8 cellular contexts compared by ENCODE assay signal in genomic region chr7:81470084-81470723, GRCh38.
DNase-seq lines count a peak whose midpoint lies in the region; FAIRE-seq and TF ChIP-seq lines count a peak whose summit lies in the region.

No MANE protein-coding gene starts in this region.

- no peaks in the 10 kb centered on the region for H3K36me3 ChIP-seq in A673 (ENCODE audit: insufficient read depth, low read length, poor library complexity, severe bottlenecking)
- H3K36me3 ChIP-seq in bronchial epithelial cell (ENCODE audit: control insufficient read depth, insufficient read depth, low read length) = no peaks in the 10 kb centered on the region

- H3K4me3 ChIP-seq in A673 (ENCODE audit: low read depth, low read length, poor library complexity, severe bottlenecking) (no peak overlapping the region), bronchial epithelial cell (ENCODE audit: low read depth, low read length) (no peak overlapping the region)

- intact Hi-C loops in A673 (cut with micrococcal nuclease; ENCODE audit: unreplicated experiment) = loop anchor here (5.0 kb wide), 3 partner anchors 553 to 1043 kb away; partner anchors contain the start of gene SEMA3C

- POLR2A ChIA-PET in A673 (lab: Charles Lee; ENCODE audit: low non-redundant PET) = no interaction called here
- POLR2A ChIA-PET in GM10248 (lab: Yijun Ruan, JAX) = no interaction called here

- H3K27me3 ChIP-seq in A673 (replicated peaks; ENCODE audit: insufficient read depth, low read depth, low read length, poor library complexity) (no peaks in the 10 kb centered on the region), bronchial epithelial cell (ENCODE audit: control insufficient read depth, insufficient read depth, low read length) (no peaks in the 10 kb centered on the region)

- CTCF ChIA-PET in A673 (lab: Charles Lee) (interaction anchor here (0.6 to 1.4 kb wide), 13 partner anchors 8 to 1041 kb away, joined by 3 to 7 read pairs (median 3); partner anchors contain the start of gene SEMA3C), GM10248 (lab: Yijun Ruan, JAX) (interaction anchor here (0.8 to 3.5 kb wide), 15 partner anchors 8 to 1128 kb away, joined by 3 to 34 read pairs (median 4); no protein-coding TSS in a partner anchor)

- H3K27ac ChIP-seq in A673 (ENCODE audit: low read depth, low read length, poor library complexity, severe bottlenecking) = no peak overlapping the region

- FAIRE-seq in HTR-8/SVneo (lab: Jason Lieb, UNC) (peak; percentile 85), bronchial epithelial cell (lab: Jason Lieb, UNC) (no peak), islet of Langerhans (lab: Jason Lieb, UNC) (peak; percentile 90)

- BruUV-seq in A673 (replicated peaks; lab: Mats Ljungman, UMichigan) = no TSS peak

- H3K9me3 ChIP-seq in A673 (ENCODE audit: low read depth, low read length, poor library complexity, severe bottlenecking) = no peaks in the 10 kb centered on the region

- DNase-seq in A673 (ENCODE audit: low spot score) = peak; percentile 80
- peak; percentile 20 for DNase-seq in GM10248 (ENCODE audit: extremely low spot score)
- DNase-seq in HTR-8/SVneo (ENCODE audit: insufficient read length, low spot score) = peak; percentile 49
- DNase-seq in NOMO-1 (lab: John Stamatoyannopoulos, UW; ENCODE audit: unreplicated experiment in 2 of 2) = peak; percentile 45 to 78
- DNase-seq in bronchial epithelial cell (ENCODE audit: low read depth) = peak; percentile 54
- DNase-seq in stimulated activated CD8-positive, alpha-beta memory T cell treated with anti-CD3 and anti-CD28 coated beads, Interleukin-2, amount 100 ng/mL, for 48 hours (ENCODE audit: low read depth in 2 of 2) = peak; percentile 7 to 8
- DNase-seq in activated CD4-positive, CD25-positive, alpha-beta regulatory T cell (lab: John Stamatoyannopoulos, UW) = no peak

- H3K4me1 ChIP-seq in A673 (ENCODE audit: insufficient read depth, low read length, poor library complexity, severe bottlenecking) = no peaks in the 10 kb centered on the region

- TF ChIP-seq CTCF in A673 (conservative IDR thresholded peaks at IDR 0.05; ENCODE audit: low read depth, low read length) = peak; percentile 78
- peak; percentile 58 for TF ChIP-seq CTCF in GM10248 (IDR thresholded peaks at IDR 0.05; ENCODE audit: control extremely low read depth, extremely low read depth, low read depth, missing control alignments)
- TF ChIP-seq CTCF in bronchial epithelial cell (IDR thresholded peaks at IDR 0.05; ENCODE audit: insufficient read depth, low read length, severe bottlenecking) = peak; percentile 85

Comparison
In these comparisons a context has a peak if more than half of its experiments do, and no peak if none do; other contexts are left out.
1. DNase-seq: peak in A673 (single experiment), GM10248 (single experiment), HTR-8/SVneo (single experiment), NOMO-1 (2 of 2), bronchial epithelial cell (single experiment) and stimulated activated CD8-positive, alpha-beta memory T cell treated with anti-CD3 and anti-CD28 coated beads, Interleukin-2, amount 100 ng/mL, for 48 hours (2 of 2); none in activated CD4-positive, CD25-positive, alpha-beta regulatory T cell (0 of 4).
2. Peak in every context shown above with its lines, with median percentiles within 50 percentile points of each other: CTCF ChIP-seq.